In the genomic region with DNA sequence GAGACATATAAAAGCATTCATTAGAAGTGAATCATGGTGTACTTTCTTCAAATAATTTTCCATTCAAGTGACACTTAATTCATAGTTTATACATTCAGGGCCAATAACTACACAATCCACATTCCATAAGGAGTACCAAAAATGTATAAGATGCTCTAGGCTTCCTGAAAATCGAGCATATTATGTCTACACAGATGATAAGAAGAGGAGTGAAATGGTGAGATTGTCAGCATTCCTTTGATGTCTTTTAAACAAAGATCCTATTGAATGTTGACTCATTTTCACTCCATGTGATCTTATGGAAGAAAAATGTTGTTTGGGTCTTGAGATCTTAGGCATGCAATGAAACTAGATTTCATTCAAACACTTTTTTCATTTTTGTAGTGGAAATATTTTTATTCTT, we compare ENCODE assay signal across 14 cellular contexts.
DNase-seq lines count a peak whose midpoint lies in the region; ATAC-seq, FAIRE-seq and TF ChIP-seq lines count a peak whose summit lies in the region.
"Had no signal": no experiment of that assay in that cellular context is flagged by ENCODE, and none has a peak within 500 bp of the region (broad histone marks: within the 10 kb centered on the region; RNA-seq: fewer than 3 reads in every experiment).

No MANE protein-coding gene starts in this region.

- peaks cover 6% of the 10 kb centered on the region for H3K9me3 Mint-ChIP-seq in activated naive CD8-positive, alpha-beta T cell treated with anti-CD3 and anti-CD28 coated beads, Interleukin-2, amount 50 U/mL, for 24 hours

- no peaks in the 10 kb centered on the region for H3K4me1 Mint-ChIP-seq in activated naive CD8-positive, alpha-beta T cell treated with anti-CD3 and anti-CD28 coated beads, Interleukin-2, amount 50 U/mL, for 24 hours

- H3K36me3 Mint-ChIP-seq in activated naive CD8-positive, alpha-beta T cell treated with anti-CD3 and anti-CD28 coated beads, Interleukin-2, amount 50 U/mL, for 24 hours (ENCODE audit: low read depth): no peaks in the 10 kb centered on the region

- peaks cover 31% of the 10 kb centered on the region for H3F3A ChIP-seq in SK-N-SH (replicated peaks; ENCODE audit: insufficient read depth)

- ATAC-seq in activated naive CD8-positive, alpha-beta T cell treated with anti-CD3 and anti-CD28 coated beads, Interleukin-2, amount 50 U/mL, for 24 hours: no peak
- ATAC-seq in HG02763 (IDR thresholded peaks at IDR 0.05; ENCODE audit: unreplicated experiment): no peak
- ATAC-seq: heart left ventricle had no signal

- no peak for FAIRE-seq in GM12892 (lab: Jason Lieb, UNC)

- no peak for TF ChIP-seq RAD21 in SK-N-SH (IDR thresholded peaks at IDR 0.05; ENCODE audit: low read length)

- no peak overlapping the region; a peak in 1 of 4 replicates for H3K4me3 ChIP-seq in SK-N-SH (ENCODE audit: low read depth in 2 of 2, low read length in 1 of 2)
- H3K4me3 ChIP-seq in fibroblast of pulmonary artery (replicated peaks; ENCODE audit: low read depth, low read length): no peak overlapping the region
- H3K4me3 ChIP-seq in skeletal muscle cell (ENCODE audit: low read depth, low read length): no peak overlapping the region
- H3K4me3 ChIP-seq: colonic mucosa, heart left ventricle had no signal

- peak overlapping the region; percentile 34 to 88; a peak in 3 of 4 replicates for H3K27ac ChIP-seq in SK-N-SH (ENCODE audit: low read depth in 2 of 2, low read length in 1 of 2)
- H3K27ac ChIP-seq: colonic mucosa, heart left ventricle had no signal

- H3K27ac Mint-ChIP-seq in activated naive CD8-positive, alpha-beta T cell treated with anti-CD3 and anti-CD28 coated beads, Interleukin-2, amount 50 U/mL, for 24 hours: no peak overlapping the region
- H3K27ac Mint-ChIP-seq: stimulated activated naive CD8-positive, alpha-beta T cell treated with anti-CD3 and anti-CD28 coated beads, Interleukin-15, Interleukin-2, amounts not matched to agents 100 ng/mL and 50 ng/mL, for 24 hours had no signal

- WGBS in SK-N-SH (ENCODE audit: low lambda C conversion rate): 0% methylated on average over 1 of the region's 1 CpG

- no peaks in the 10 kb centered on the region for H3K36me3 ChIP-seq in SK-N-SH (replicated peaks in 1 of 2; ENCODE audit: control insufficient read depth in 1 of 2, insufficient read depth in 2 of 2, low read length in 1 of 2)
- H3K36me3 ChIP-seq: colonic mucosa, heart left ventricle had no signal

- no peak overlapping the region for H3K4me3 Mint-ChIP-seq in activated naive CD8-positive, alpha-beta T cell treated with anti-CD3 and anti-CD28 coated beads, Interleukin-2, amount 50 U/mL, for 24 hours
- H3K4me3 Mint-ChIP-seq: stimulated activated naive CD8-positive, alpha-beta T cell treated with anti-CD3 and anti-CD28 coated beads, Interleukin-15, Interleukin-2, amounts not matched to agents 100 ng/mL and 50 ng/mL, for 24 hours had no signal

- TF ChIP-seq EP300 in SK-N-SH (IDR thresholded peaks at IDR 0.05; ENCODE audit: borderline replicate concordance in 1 of 2, low read depth in 1 of 2, low read length in 1 of 2): peak in 1 of 2 experiments; percentile 85; a peak in 2 of 4 replicates

- no peaks in the 10 kb centered on the region for H4K20me1 ChIP-seq in SK-N-SH (ENCODE audit: insufficient read depth)

- no peak for TF ChIP-seq POLR2A in GM12892 (IDR thresholded peaks at IDR 0.05; ENCODE audit: low read depth, low read length)

- no peaks in the 10 kb centered on the region for H3K27me3 Mint-ChIP-seq in activated naive CD8-positive, alpha-beta T cell treated with anti-CD3 and anti-CD28 coated beads, Interleukin-2, amount 50 U/mL, for 24 hours
- H3K27me3 Mint-ChIP-seq: stimulated activated naive CD8-positive, alpha-beta T cell treated with anti-CD3 and anti-CD28 coated beads, Interleukin-15, Interleukin-2, amounts not matched to agents 100 ng/mL and 50 ng/mL, for 24 hours had no signal

- CTCF ChIA-PET in SK-N-SH (lab: Yijun Ruan, JAX): no interaction called here

- no peak for TF ChIP-seq CTCF in SK-N-SH (IDR thresholded peaks at IDR 0.05)
- no peak for TF ChIP-seq CTCF in fibroblast of pulmonary artery (IDR thresholded peaks at IDR 0.05; ENCODE audit: low read length, missing control alignments)

- no peaks in the 10 kb centered on the region for H3K79me2 ChIP-seq in SK-N-SH (ENCODE audit: insufficient read depth)

- POLR2A ChIA-PET in SK-N-SH (lab: Yijun Ruan, JAX): no interaction called here

- H3K9me3 ChIP-seq in SK-N-SH: no peaks in the 10 kb centered on the region
- H3K9me3 ChIP-seq: colonic mucosa, heart left ventricle had no signal

- H3K9me2 ChIP-seq in SK-N-SH: no peaks in the 10 kb centered on the region

- no peaks in the 10 kb centered on the region for H3K27me3 ChIP-seq in SK-N-SH (ENCODE audit: insufficient read depth)
- H3K27me3 ChIP-seq: colonic mucosa, heart left ventricle had no signal

- peak overlapping the region; percentile 34 for H3K9ac ChIP-seq in SK-N-SH

- H2AFZ ChIP-seq in SK-N-SH (ENCODE audit: low read depth): no peak overlapping the region

- DNase-seq in GM04503 (ENCODE audit: low read depth) (peak; percentile 54), SK-N-SH (no peak), fibroblast of pulmonary artery (ENCODE audit: low read depth) (peak; percentile 85), skeletal muscle cell (ENCODE audit: low read depth) (peak; percentile 69), GM12892 (ENCODE audit: insufficient read length) (no peak), NCI-H1417 treated with DMSO at 0.1 percent for 48 hours (lab: John Stamatoyannopoulos, UW) (no peak)
- no peak for DNase-seq in activated naive CD8-positive, alpha-beta T cell treated with anti-CD3 and anti-CD28 coated beads, Interleukin-2, amount 50 U/mL, for 24 hours
- DNase-seq: activated effector memory CD4-positive, alpha-beta T cell treated with Interleukin-2 at 50 U/mL for 16 hours; colonic mucosa; heart left ventricle; KG1; NCI-H2081 treated with DMSO at 0.1 percent for 48 hours had no signal

- H3K4me1 ChIP-seq in SK-N-SH (ENCODE audit: control insufficient read depth in 1 of 2, insufficient read depth in 2 of 2, low read depth in 1 of 2, low read length in 1 of 2): peaks cover 0 to 39% of the 10 kb centered on the region in 2 experiments; a peak in 3 of 4 replicates
- H3K4me1 ChIP-seq: colonic mucosa, heart left ventricle had no signal

- no peak overlapping the region for H3K4me2 ChIP-seq in SK-N-SH

TF ChIP-seq in SK-N-SH, 30 proteins besides CTCF, POLR2A, EP300 and RAD21 (continues in another document):
- peak; percentile 80 for TF ChIP-seq TEAD4 (IDR thresholded peaks at IDR 0.05; ENCODE audit: borderline replicate concordance, insufficient read depth)
- TF ChIP-seq RXRA (IDR thresholded peaks at IDR 0.05; ENCODE audit: borderline replicate concordance, low read depth): peak; percentile 63; the same call in 1 of the 2 replicates
- TF ChIP-seq FOXM1 (IDR thresholded peaks at IDR 0.05; ENCODE audit: low read depth): peak; percentile 66; the same call in 1 of the 2 replicates
- no peak for TF ChIP-seq RFX5 (IDR thresholded peaks at IDR 0.05; ENCODE audit: low read length)
- no peak for TF ChIP-seq FOXJ3 (CRISPR knock-in tag; IDR thresholded peaks at IDR 0.05)
- peak; percentile 33; the same call in 1 of the 2 replicates for TF ChIP-seq MEF2A (IDR thresholded peaks at IDR 0.05; ENCODE audit: borderline replicate concordance, low read depth)
- no peak for TF ChIP-seq MXI1 (IDR thresholded peaks at IDR 0.05; ENCODE audit: low read depth, low read length)
- TF ChIP-seq, protein P1, sequence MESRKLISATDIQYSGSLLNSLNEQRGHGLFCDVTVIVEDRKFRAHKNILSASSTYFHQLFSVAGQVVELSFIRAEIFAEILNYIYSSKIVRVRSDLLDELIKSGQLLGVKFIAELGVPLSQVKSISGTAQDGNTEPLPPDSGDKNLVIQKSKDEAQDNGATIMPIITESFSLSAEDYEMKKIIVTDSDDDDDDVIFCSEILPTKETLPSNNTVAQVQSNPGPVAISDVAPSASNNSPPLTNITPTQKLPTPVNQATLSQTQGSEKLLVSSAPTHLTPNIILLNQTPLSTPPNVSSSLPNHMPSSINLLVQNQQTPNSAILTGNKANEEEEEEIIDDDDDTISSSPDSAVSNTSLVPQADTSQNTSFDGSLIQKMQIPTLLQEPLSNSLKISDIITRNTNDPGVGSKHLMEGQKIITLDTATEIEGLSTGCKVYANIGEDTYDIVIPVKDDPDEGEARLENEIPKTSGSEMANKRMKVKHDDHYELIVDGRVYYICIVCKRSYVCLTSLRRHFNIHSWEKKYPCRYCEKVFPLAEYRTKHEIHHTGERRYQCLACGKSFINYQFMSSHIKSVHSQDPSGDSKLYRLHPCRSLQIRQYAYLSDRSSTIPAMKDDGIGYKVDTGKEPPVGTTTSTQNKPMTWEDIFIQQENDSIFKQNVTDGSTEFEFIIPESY (IDR thresholded peaks at IDR 0.05; ENCODE audit: borderline replicate concordance, low read depth): 0 out of 2 replicates have a peak, but pooled peaks have one; percentile 56
- TF ChIP-seq POLR2AphosphoS5 (IDR thresholded peaks at IDR 0.05; ENCODE audit: low read depth, low read length): peak; percentile 13; the same call in 1 of the 2 replicates
- TF ChIP-seq ELF1 (IDR thresholded peaks at IDR 0.05): no peak
- TF ChIP-seq, protein P2, sequence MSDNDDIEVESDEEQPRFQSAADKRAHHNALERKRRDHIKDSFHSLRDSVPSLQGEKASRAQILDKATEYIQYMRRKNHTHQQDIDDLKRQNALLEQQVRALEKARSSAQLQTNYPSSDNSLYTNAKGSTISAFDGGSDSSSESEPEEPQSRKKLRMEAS (IDR thresholded peaks at IDR 0.05; ENCODE audit: low read depth): peak; percentile 57; the same call in 1 of the 2 replicates
- TF ChIP-seq NFIC (IDR thresholded peaks at IDR 0.05; ENCODE audit: borderline replicate concordance): peak; percentile 68
- TF ChIP-seq, protein P3, sequence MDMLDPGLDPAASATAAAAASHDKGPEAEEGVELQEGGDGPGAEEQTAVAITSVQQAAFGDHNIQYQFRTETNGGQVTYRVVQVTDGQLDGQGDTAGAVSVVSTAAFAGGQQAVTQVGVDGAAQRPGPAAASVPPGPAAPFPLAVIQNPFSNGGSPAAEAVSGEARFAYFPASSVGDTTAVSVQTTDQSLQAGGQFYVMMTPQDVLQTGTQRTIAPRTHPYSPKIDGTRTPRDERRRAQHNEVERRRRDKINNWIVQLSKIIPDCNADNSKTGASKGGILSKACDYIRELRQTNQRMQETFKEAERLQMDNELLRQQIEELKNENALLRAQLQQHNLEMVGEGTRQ (IDR thresholded peaks at IDR 0.05; ENCODE audit: borderline replicate concordance, low read depth, low read length): no peak
- TF ChIP-seq JUND (IDR thresholded peaks at IDR 0.05): peak; percentile 78
- no peak for TF ChIP-seq SIN3A (IDR thresholded peaks at IDR 0.05; ENCODE audit: borderline replicate concordance, low read depth, low read length)
- no peak for TF ChIP-seq TAF1 (IDR thresholded peaks at IDR 0.05; ENCODE audit: borderline replicate concordance, low read depth, low read length)

Comparison
In these comparisons a context has a peak if more than half of its experiments do, and no peak if none do; other contexts are left out.
1. DNase-seq: peak in GM04503 (single experiment), fibroblast of pulmonary artery (single experiment) and skeletal muscle cell (single experiment); none in SK-N-SH (single experiment), GM12892 (single experiment), activated naive CD8-positive, alpha-beta T cell treated with anti-CD3 and anti-CD28 coated beads, Interleukin-2, amount 50 U/mL, for 24 hours (single experiment) and NCI-H1417 treated with DMSO at 0.1 percent for 48 hours (single experiment).